8 cellular contexts compared by ENCODE assay signal in the genomic region with DNA sequence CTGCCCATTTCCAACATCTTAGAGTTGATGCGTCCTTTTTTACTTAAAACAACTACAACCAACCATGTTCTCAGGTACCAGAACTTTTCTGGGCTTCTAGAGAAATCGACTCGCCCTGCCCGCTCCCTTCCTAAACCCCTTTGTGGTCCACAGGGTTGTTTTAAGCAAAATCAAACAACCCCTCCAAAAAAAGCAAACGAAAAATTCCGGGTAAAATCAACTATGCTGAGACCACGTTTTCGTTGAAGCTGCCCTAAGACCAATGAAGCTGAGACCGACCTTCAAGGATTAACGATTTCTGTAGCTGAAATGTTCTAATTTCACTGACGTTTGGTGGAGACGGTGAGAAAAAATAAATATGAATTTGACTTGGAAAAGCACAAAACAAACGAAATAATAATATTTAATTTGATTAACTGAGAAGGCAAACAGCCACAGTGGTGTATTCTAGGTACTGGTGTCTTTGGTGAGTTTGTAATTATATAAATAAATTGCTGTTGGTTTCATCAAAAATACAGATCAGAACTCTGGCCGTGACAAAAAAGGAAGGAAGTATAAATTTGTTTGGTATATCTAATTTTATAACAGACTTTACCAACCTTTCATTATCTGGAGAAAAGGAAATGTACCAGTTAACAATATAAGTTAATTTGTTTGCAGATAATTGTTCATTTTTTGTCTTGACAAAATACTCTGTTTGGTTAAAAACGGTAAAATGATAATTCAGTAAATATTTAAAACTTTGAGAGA. TPM values are rescaled to one million over a fixed set of nuclear protein-coding genes. Genes with fewer than 3 reads are reported as not detected.
DNase-seq lines count a peak whose midpoint lies in the region; ATAC-seq and TF ChIP-seq lines count a peak whose summit lies in the region.

No MANE protein-coding gene starts in this region.

- H2BK120ac ChIP-seq in neuronal stem cell (ENCODE audit: low read depth, low read length), result no peak overlapping the region

- H3K79me1 ChIP-seq in neuronal stem cell (ENCODE audit: low read depth, low read length), result peaks cover 4% of the 10 kb centered on the region

- H3K9me2 ChIP-seq in MM.1S (replicated peaks; ENCODE audit: insufficient read depth, low read length), result no peaks in the 10 kb centered on the region

- peak overlapping the region; percentile 49 for H2AFZ ChIP-seq in MM.1S (ENCODE audit: low read length)
- peak overlapping the region; percentile 53 for H2AFZ ChIP-seq in neuronal stem cell (ENCODE audit: low read length)

- no peak for TF ChIP-seq CTCF in MM.1S (IDR thresholded peaks at IDR 0.05; ENCODE audit: low read length)
- no peak for TF ChIP-seq CTCF in choroid plexus epithelial cell (conservative IDR thresholded peaks at IDR 0.05; ENCODE audit: low read depth, low read length)

- peak overlapping the region; percentile 73 for H3K4me3 ChIP-seq in MM.1S (ENCODE audit: low read length)
- peak overlapping the region; percentile 84 for H3K4me3 ChIP-seq in choroid plexus epithelial cell (ENCODE audit: low read depth, low read length)
- peak overlapping the region; percentile 58 to 81 for H3K4me3 ChIP-seq in neuronal stem cell (ENCODE audit: low read length in 2 of 2)

- peaks cover 18% of the 10 kb centered on the region; the same call in 1 of the 2 replicates for H3F3A ChIP-seq in MM.1S (ENCODE audit: insufficient read depth, low read length)

- H3K23ac ChIP-seq in neuronal stem cell (ENCODE audit: low read depth, low read length, poor library complexity), result peak overlapping the region; percentile 67

- no peak overlapping the region for H4K91ac ChIP-seq in neuronal stem cell (ENCODE audit: low read depth, low read length, poor library complexity)

- H2BK15ac ChIP-seq in neuronal stem cell (ENCODE audit: low read length), result no peak overlapping the region

- H3K4me1 ChIP-seq in MM.1S (ENCODE audit: low read length) (0 out of 2 replicates have a peak, but pooled peaks cover 3% of the 10 kb centered on the region), neuronal stem cell (ENCODE audit: control insufficient read depth in 2 of 2, insufficient read depth in 1 of 2, low read depth in 1 of 2, low read length in 2 of 2) (peaks cover 1 to 10% of the 10 kb centered on the region in 2 donors)

- H3K4me2 ChIP-seq in MM.1S (ENCODE audit: low read depth, low read length) (peak overlapping the region; percentile 99), neuronal stem cell (ENCODE audit: insufficient read depth, low read length, poor library complexity, severe bottlenecking) (peak overlapping the region; percentile 73)

- H3K9ac ChIP-seq in MM.1S (ENCODE audit: low read length), result no peak overlapping the region
- no peak overlapping the region for H3K9ac ChIP-seq in neuronal stem cell (ENCODE audit: low read depth, low read length, poor library complexity)

- peak overlapping the region; percentile 82 for H2BK5ac ChIP-seq in neuronal stem cell (ENCODE audit: low read length)

- H3K27ac ChIP-seq in MM.1S (ENCODE audit: low read length) (no peak overlapping the region), neuronal stem cell (replicated peaks; ENCODE audit: low read length) (peak overlapping the region; percentile 100)

- peaks cover 96% of the 10 kb centered on the region for H3K27me3 ChIP-seq in MM.1S (replicated peaks; ENCODE audit: insufficient read depth, low read length)
- no peaks in the 10 kb centered on the region for H3K27me3 ChIP-seq in neuronal stem cell (ENCODE audit: control insufficient read depth in 3 of 3, insufficient read depth in 3 of 3, low read depth in 1 of 3, low read length in 3 of 3)

- no peak overlapping the region for H3K14ac ChIP-seq in neuronal stem cell (ENCODE audit: low read length)

- peaks cover 9% of the 10 kb centered on the region for H4K20me1 ChIP-seq in MM.1S (ENCODE audit: insufficient read depth, low read length)

- H3K4ac ChIP-seq in neuronal stem cell (ENCODE audit: low read length), result no peak overlapping the region

- no peak overlapping the region for H2BK12ac ChIP-seq in neuronal stem cell (ENCODE audit: low read length)

- no CpG with 5 or more reads among the region's 15 CpGs for WGBS in neuronal stem cell (ENCODE audit: extremely low coverage in 2 of 2, insufficient read length in 2 of 2, insufficient replicate concordance in 1 of 2), 2 donors

- H3K36me3 ChIP-seq in MM.1S (replicated peaks; ENCODE audit: insufficient read depth, low read length) (no peaks in the 10 kb centered on the region), neuronal stem cell (replicated peaks in 1 of 2; ENCODE audit: control insufficient read depth in 2 of 2, insufficient read depth in 2 of 2, low read length in 2 of 2) (no peaks in the 10 kb centered on the region)

- no peaks in the 10 kb centered on the region for H3K79me2 ChIP-seq in MM.1S (ENCODE audit: low read length)

- H4K8ac ChIP-seq in neuronal stem cell (ENCODE audit: low read depth, low read length), result no peak overlapping the region

- H3K9me3 ChIP-seq in MM.1S (replicated peaks; ENCODE audit: insufficient read depth, low read length) (no peaks in the 10 kb centered on the region), neuronal stem cell (replicated peaks in 1 of 2; ENCODE audit: control insufficient read depth in 2 of 2, insufficient read depth in 1 of 2, low read depth in 1 of 2, low read length in 2 of 2) (no peaks in the 10 kb centered on the region)

- H2AK5ac ChIP-seq in neuronal stem cell (ENCODE audit: low read depth, low read length), result no peak overlapping the region

- H3K18ac ChIP-seq in neuronal stem cell (ENCODE audit: low read length), result peak overlapping the region; percentile 59

- no peak for ATAC-seq in HG03025 (IDR thresholded peaks at IDR 0.05; ENCODE audit: low FRiP score, unreplicated experiment)
- no peak for ATAC-seq in activated CD4-positive, CD25-positive, alpha-beta regulatory T cell treated with anti-CD3 and anti-CD28 coated beads, Interleukin-2, amount 50 U/mL, for 24 hours

- peak; percentile 77 for DNase-seq in DMS153 treated with DMSO at 0.1 percent for 48 hours (lab: John Stamatoyannopoulos, UW; ENCODE audit: unreplicated experiment)
- no peak for DNase-seq in DMS153 (lab: John Stamatoyannopoulos, UW)
- DNase-seq in MM.1S, result no peak
- DNase-seq in choroid plexus epithelial cell (ENCODE audit: low read depth), result peak; percentile 29
- no peak for DNase-seq in neuronal stem cell (ENCODE audit: low spot score)
- DNase-seq in GM19240 (ENCODE audit: insufficient read length, low spot score), result no peak

RNA-seq across cellular contexts. Expression of a gene that starts 4.7 kb away (rescaled TPM):
- polyA plus RNA-seq in neuronal stem cell (2013, experiment 1 of 2), result 150 TPM
- polyA plus RNA-seq in neuronal stem cell (2013, experiment 2 of 2), result 156 TPM

RNA-seq across cellular contexts. Expression of a gene that starts 56.8 kb away (rescaled TPM):
- polyA plus RNA-seq in neuronal stem cell (2013, experiment 1 of 2), result 93.0 TPM
- polyA plus RNA-seq in neuronal stem cell (2013, experiment 2 of 2), result 96.4 TPM

Comparison
In these comparisons a context has a peak if more than half of its experiments do, and no peak if none do; other contexts are left out.
1. DNase-seq: peak in DMS153 treated with DMSO at 0.1 percent for 48 hours (single experiment) and choroid plexus epithelial cell (single experiment); none in DMS153 (single experiment), MM.1S (single experiment), neuronal stem cell (single experiment) and GM19240 (single experiment).
2. Peak in every context shown above with its lines, with median percentiles within 50 percentile points of each other: H3K4me3 ChIP-seq.